In the genomic region with DNA sequence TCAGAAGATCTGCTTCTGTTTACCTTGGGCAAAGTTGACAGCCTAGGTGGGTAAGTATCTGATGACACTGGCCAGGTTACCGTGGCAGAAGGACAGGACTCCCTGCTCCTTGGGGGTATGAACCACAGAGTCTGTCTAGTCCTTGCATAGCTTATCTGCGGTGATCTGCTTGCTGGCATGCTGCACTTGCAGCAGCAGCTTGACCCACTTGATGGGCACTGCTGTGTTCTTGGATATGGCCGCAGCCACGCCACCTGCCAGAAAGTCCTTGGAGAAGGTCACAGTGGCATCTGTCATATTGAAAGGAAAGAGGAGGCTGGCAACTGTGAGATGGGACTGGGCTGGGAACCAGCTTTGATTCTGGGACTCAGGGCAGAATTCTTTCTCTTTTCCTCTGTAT, we compare ENCODE assay signal across 25 cellular contexts.
"Had no signal": no experiment of that assay in that cellular context is flagged by ENCODE, and none has a peak within 500 bp of the region (broad histone marks: within the 10 kb centered on the region; RNA-seq: fewer than 3 reads in every experiment).

No MANE protein-coding gene starts in this region.

- DNase-seq: activated CD4-positive, alpha-beta T cell treated with anti-CD3 and anti-CD28 coated beads for 36 hours; activated CD4-positive, alpha-beta T cell treated with anti-CD3 and anti-CD28 coated beads, Interleukin-2, amount 10 ng/mL, durations not matched to agents 7 days and 5 days; activated CD4-positive, alpha-beta T cell treated with anti-CD3 and anti-CD28 coated beads, Interleukin-2, amount 50 U/mL, for 48 hours; activated CD8-positive, alpha-beta T cell treated with anti-CD3 and anti-CD28 coated beads, Interleukin-2, amount 10 ng/mL, durations not matched to agents 7 days and 5 days; activated gamma-delta T cell; activated naive CD4-positive, alpha-beta T cell treated with Interleukin-2 at 50 U/mL for 16 hours; activated naive CD8-positive, alpha-beta T cell treated with anti-CD3 and anti-CD28 coated beads, Interleukin-2, amount 10 ng/mL, durations not matched to agents 7 days and 5 days; activated T-cell treated with anti-CD3 and anti-CD28 coated beads, Interleukin-2, amount 50 U/mL, for 24 hours; amygdala; MM.1S; MV-4-11; NCI-H1092; NCI-H1436 treated with DMSO at 0.1 percent for 48 hours; NCI-H1694 treated with DMSO at 0.1 percent for 48 hours; NCI-H2029; NCI-H345; NCI-H526 treated with DMSO at 0.1 percent for 48 hours; NCI-H774; SJCRH30; T1000 had no signal

- H3K4me1 Mint-ChIP-seq: activated CD4-positive, alpha-beta T cell treated with anti-CD3 and anti-CD28 coated beads for 36 hours; activated CD4-positive, alpha-beta T cell treated with anti-CD3 and anti-CD28 coated beads, Interleukin-2, amount 10 ng/mL, durations not matched to agents 7 days and 5 days; activated naive CD4-positive, alpha-beta T cell treated with anti-CD3 and anti-CD28 coated beads, Interleukin-2, amount 50 U/mL, for 24 hours; activated naive CD8-positive, alpha-beta T cell treated with anti-CD3 and anti-CD28 coated beads, Interleukin-2, amount 10 ng/mL, durations not matched to agents 7 days and 5 days; central memory CD8-positive, alpha-beta T cell had no signal

- H3K9me3 Mint-ChIP-seq: activated CD4-positive, alpha-beta T cell treated with anti-CD3 and anti-CD28 coated beads, Interleukin-2, amount 10 ng/mL, durations not matched to agents 7 days and 5 days; activated naive CD4-positive, alpha-beta T cell treated with anti-CD3 and anti-CD28 coated beads, Interleukin-2, amount 50 U/mL, for 24 hours; activated naive CD8-positive, alpha-beta T cell treated with anti-CD3 and anti-CD28 coated beads, Interleukin-2, amount 10 ng/mL, durations not matched to agents 7 days and 5 days; activated T-cell treated with anti-CD3 and anti-CD28 coated beads, Interleukin-2, amount 50 U/mL, for 24 hours; activated T-helper 2 cell treated with anti-CD3 and anti-CD28 coated beads, Interferon-gamma antibody, Interleukin-2, Interleukin-4, amounts not matched to agents 10 μg/mL and 5 μg/mL and 100 μg/mL, durations not matched to agents 14 hours and 24 hours and 36 hours; central memory CD8-positive, alpha-beta T cell had no signal

- H3K36me3 Mint-ChIP-seq: activated naive CD4-positive, alpha-beta T cell treated with anti-CD3 and anti-CD28 coated beads, Interleukin-2, amount 50 U/mL, for 24 hours; activated naive CD8-positive, alpha-beta T cell treated with anti-CD3 and anti-CD28 coated beads, Interleukin-2, amount 10 ng/mL, durations not matched to agents 7 days and 5 days had no signal

- ATAC-seq: activated CD4-positive, alpha-beta T cell treated with anti-CD3 and anti-CD28 coated beads for 36 hours; activated CD4-positive, CD25-positive, alpha-beta regulatory T cell treated with anti-CD3 and anti-CD28 coated beads, Interleukin-2, amount 50 U/mL, for 24 hours; activated CD8-positive, alpha-beta T cell treated with anti-CD3 and anti-CD28 coated beads, Interleukin-2, amount 10 ng/mL, durations not matched to agents 7 days and 5 days; Panc1 had no signal

- H3K27ac Mint-ChIP-seq: activated CD4-positive, alpha-beta T cell treated with anti-CD3 and anti-CD28 coated beads for 36 hours; activated CD4-positive, alpha-beta T cell treated with anti-CD3 and anti-CD28 coated beads, Interleukin-2, amount 10 ng/mL, durations not matched to agents 7 days and 5 days; activated CD8-positive, alpha-beta T cell treated with anti-CD3 and anti-CD28 coated beads, Interleukin-2, amount 10 ng/mL, durations not matched to agents 7 days and 5 days; activated naive CD4-positive, alpha-beta T cell treated with anti-CD3 and anti-CD28 coated beads, Interleukin-2, amount 50 U/mL, for 24 hours; activated naive CD8-positive, alpha-beta T cell treated with anti-CD3 and anti-CD28 coated beads, Interleukin-2, amount 10 ng/mL, durations not matched to agents 7 days and 5 days; activated T-cell treated with anti-CD3 and anti-CD28 coated beads, Interleukin-2, amount 50 U/mL, for 24 hours; activated T-helper 2 cell treated with anti-CD3 and anti-CD28 coated beads, Interferon-gamma antibody, Interleukin-2, Interleukin-4, amounts not matched to agents 10 μg/mL and 5 μg/mL and 100 μg/mL, durations not matched to agents 14 hours and 24 hours and 36 hours had no signal

- H3K4me3 Mint-ChIP-seq: activated CD4-positive, alpha-beta T cell treated with anti-CD3 and anti-CD28 coated beads for 36 hours; activated CD4-positive, alpha-beta T cell treated with anti-CD3 and anti-CD28 coated beads, Interleukin-2, amount 10 ng/mL, durations not matched to agents 7 days and 5 days; activated CD8-positive, alpha-beta T cell treated with anti-CD3 and anti-CD28 coated beads, Interleukin-2, amount 10 ng/mL, durations not matched to agents 7 days and 5 days; activated naive CD4-positive, alpha-beta T cell treated with anti-CD3 and anti-CD28 coated beads, Interleukin-2, amount 50 U/mL, for 24 hours; activated naive CD8-positive, alpha-beta T cell treated with anti-CD3 and anti-CD28 coated beads, Interleukin-2, amount 10 ng/mL, durations not matched to agents 7 days and 5 days; activated T-cell treated with anti-CD3 and anti-CD28 coated beads, Interleukin-2, amount 50 U/mL, for 24 hours; central memory CD8-positive, alpha-beta T cell had no signal
